2 cellular contexts compared by ENCODE assay signal in the genomic region with DNA sequence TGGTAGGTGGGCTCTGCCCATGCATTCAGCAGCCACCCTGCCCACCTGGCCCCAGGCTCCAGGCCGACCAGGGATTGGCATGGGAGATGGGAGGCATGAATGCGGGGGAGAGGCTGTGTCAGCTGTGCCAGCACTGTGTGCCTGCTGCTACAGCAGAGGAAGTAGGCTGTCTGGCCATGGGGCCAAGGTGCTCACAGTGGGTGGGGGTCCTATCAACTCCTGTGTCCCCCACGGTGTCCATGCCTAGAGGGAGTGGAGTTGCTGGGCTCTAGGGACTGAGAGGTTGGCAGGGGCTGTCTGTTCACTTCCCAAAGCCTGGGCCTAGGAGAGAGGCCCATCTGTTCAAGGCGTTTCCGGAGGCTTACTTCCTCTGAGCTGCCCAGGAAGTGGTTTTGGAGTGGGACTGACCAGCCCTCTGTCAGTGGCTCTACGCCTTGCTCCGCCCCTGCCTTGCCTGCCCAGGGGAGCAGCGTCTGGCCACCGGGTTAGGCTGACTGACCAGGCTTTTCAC.
TF ChIP-seq lines count a peak whose summit lies in the region.

No MANE protein-coding gene starts in this region.

TF ChIP-seq in IMR-90, 13 proteins besides CTCF, POLR2A, EP300 and RAD21:
- TF ChIP-seq RCOR1 (IDR thresholded peaks at IDR 0.05; ENCODE audit: insufficient replicate concordance, low read length) (no peak), CEBPB (IDR thresholded peaks at IDR 0.05; ENCODE audit: low read depth, low read length) (no peak), BHLHE40 (IDR thresholded peaks at IDR 0.05; ENCODE audit: low read depth, low read length) (no peak), NFE2L2 (IDR thresholded peaks at IDR 0.05; ENCODE audit: low read depth, low read length) (no peak), RFX5 (IDR thresholded peaks at IDR 0.05; ENCODE audit: low read depth, low read length) (no peak), MXI1 (IDR thresholded peaks at IDR 0.05; ENCODE audit: borderline replicate concordance, low read depth, low read length) (no peak), MAFK (IDR thresholded peaks at IDR 0.05; ENCODE audit: low read depth, low read length) (no peak), SMC3 (IDR thresholded peaks at IDR 0.05; ENCODE audit: low read depth, low read length) (no peak)
- TF ChIP-seq, protein P1, sequence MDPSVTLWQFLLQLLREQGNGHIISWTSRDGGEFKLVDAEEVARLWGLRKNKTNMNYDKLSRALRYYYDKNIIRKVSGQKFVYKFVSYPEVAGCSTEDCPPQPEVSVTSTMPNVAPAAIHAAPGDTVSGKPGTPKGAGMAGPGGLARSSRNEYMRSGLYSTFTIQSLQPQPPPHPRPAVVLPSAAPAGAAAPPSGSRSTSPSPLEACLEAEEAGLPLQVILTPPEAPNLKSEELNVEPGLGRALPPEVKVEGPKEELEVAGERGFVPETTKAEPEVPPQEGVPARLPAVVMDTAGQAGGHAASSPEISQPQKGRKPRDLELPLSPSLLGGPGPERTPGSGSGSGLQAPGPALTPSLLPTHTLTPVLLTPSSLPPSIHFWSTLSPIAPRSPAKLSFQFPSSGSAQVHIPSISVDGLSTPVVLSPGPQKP (IDR thresholded peaks at IDR 0.05; ENCODE audit: borderline replicate concordance, low read depth, low read length) = no peak
- TF ChIP-seq, protein P2, sequence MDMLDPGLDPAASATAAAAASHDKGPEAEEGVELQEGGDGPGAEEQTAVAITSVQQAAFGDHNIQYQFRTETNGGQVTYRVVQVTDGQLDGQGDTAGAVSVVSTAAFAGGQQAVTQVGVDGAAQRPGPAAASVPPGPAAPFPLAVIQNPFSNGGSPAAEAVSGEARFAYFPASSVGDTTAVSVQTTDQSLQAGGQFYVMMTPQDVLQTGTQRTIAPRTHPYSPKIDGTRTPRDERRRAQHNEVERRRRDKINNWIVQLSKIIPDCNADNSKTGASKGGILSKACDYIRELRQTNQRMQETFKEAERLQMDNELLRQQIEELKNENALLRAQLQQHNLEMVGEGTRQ (IDR thresholded peaks at IDR 0.05; ENCODE audit: low read depth, low read length) = no peak

TF ChIP-seq in K562, 482 proteins besides CTCF, POLR2A, EP300 and RAD21:
- TF ChIP-seq ETV1 (tag; conservative IDR thresholded peaks at IDR 0.05; ENCODE audit: low read depth) (peak; percentile 74), ZNF780A (CRISPR knock-in tag; IDR thresholded peaks at IDR 0.05) (no peak), ZBTB34 (CRISPR knock-in tag; IDR thresholded peaks at IDR 0.05) (no peak), CEBPB (tag; IDR thresholded peaks at IDR 0.05) (no peak), ETV6 (IDR thresholded peaks at IDR 0.05; ENCODE audit: borderline replicate concordance in 1 of 2, low read depth in 2 of 2, low read length in 1 of 2) (peak in 1 of 2 experiments; percentile 74; a peak in 3 of 4 replicates), ETV6 (CRISPR knock-in tag; IDR thresholded peaks at IDR 0.05; ENCODE audit: borderline replicate concordance) (no peak), HDAC8 (tag; IDR thresholded peaks at IDR 0.05) (no peak), CUX1 (CRISPR knock-in tag; IDR thresholded peaks at IDR 0.05) (no peak), NR2C2 (CRISPR knock-in tag; IDR thresholded peaks at IDR 0.05) (no peak), NR2C2 (tag; IDR thresholded peaks at IDR 0.05) (peak; percentile 45; the same call in 1 of the 2 replicates), ZNF347 (CRISPR knock-in tag; IDR thresholded peaks at IDR 0.05; ENCODE audit: low read depth) (no peak), RNF2 (IDR thresholded peaks at IDR 0.05) (0 out of 2 replicates have a peak, but pooled peaks have one; percentile 28), ZNF175 (CRISPR knock-in tag; IDR thresholded peaks at IDR 0.05; ENCODE audit: low read depth) (no peak), RBFOX2 (IDR thresholded peaks at IDR 0.05; ENCODE audit: low read depth, low read length) (peak; percentile 37; the same call in 1 of the 2 replicates), HDAC6 (IDR thresholded peaks at IDR 0.05; ENCODE audit: low read depth, low read length) (no peak), ZNF263 (CRISPR knock-in tag; IDR thresholded peaks at IDR 0.05; ENCODE audit: borderline replicate concordance) (no peak), NRF1 (conservative IDR thresholded peaks at IDR 0.05 in 1 of 2, IDR thresholded peaks at IDR 0.05 in 1 of 2) (peak; percentile 39 to 51; a peak in 2 of 4 replicates), PHF21A (IDR thresholded peaks at IDR 0.05; ENCODE audit: borderline replicate concordance, low read depth) (no peak), BRF1 (IDR thresholded peaks at IDR 0.05; ENCODE audit: borderline replicate concordance, extremely low read depth, insufficient read length) (no peak), DDX20 (tag; IDR thresholded peaks at IDR 0.05; ENCODE audit: low read depth) (no peak), ZNF445 (CRISPR knock-in tag; IDR thresholded peaks at IDR 0.05; ENCODE audit: low read depth) (no peak), TFAP4 (CRISPR knock-in tag; IDR thresholded peaks at IDR 0.05; ENCODE audit: borderline replicate concordance) (peak; percentile 71), ZNF586 (CRISPR knock-in tag; conservative IDR thresholded peaks at IDR 0.05) (no peak), GABPB1 (CRISPR knock-in tag; IDR thresholded peaks at IDR 0.05) (peak; percentile 63), SLC30A9 (CRISPR knock-in tag; IDR thresholded peaks at IDR 0.05) (no peak), GABPA (tag; conservative IDR thresholded peaks at IDR 0.05; ENCODE audit: low read depth) (peak; percentile 84), IRF1 (CRISPR knock-in tag; IDR thresholded peaks at IDR 0.05; ENCODE audit: borderline replicate concordance) (no peak), PHF20 (IDR thresholded peaks at IDR 0.05; ENCODE audit: partially characterized antibody) (peak; percentile 20), POLR2B (IDR thresholded peaks at IDR 0.05; ENCODE audit: low read depth, partially characterized antibody) (no peak), ZC3H8 (IDR thresholded peaks at IDR 0.05) (no peak), POLR2G (IDR thresholded peaks at IDR 0.05; ENCODE audit: low read depth, low read length) (0 out of 2 replicates have a peak, but pooled peaks have one; percentile 16), HDAC3 (IDR thresholded peaks at IDR 0.05; ENCODE audit: borderline replicate concordance, partially characterized antibody) (no peak), TRIM24 (IDR thresholded peaks at IDR 0.05) (no peak), MAZ (CRISPR knock-in tag; conservative IDR thresholded peaks at IDR 0.05 in 1 of 2, IDR thresholded peaks at IDR 0.05 in 1 of 2) (no peak), EHMT2 (IDR thresholded peaks at IDR 0.05) (no peak)
- TF ChIP-seq, protein P3, sequence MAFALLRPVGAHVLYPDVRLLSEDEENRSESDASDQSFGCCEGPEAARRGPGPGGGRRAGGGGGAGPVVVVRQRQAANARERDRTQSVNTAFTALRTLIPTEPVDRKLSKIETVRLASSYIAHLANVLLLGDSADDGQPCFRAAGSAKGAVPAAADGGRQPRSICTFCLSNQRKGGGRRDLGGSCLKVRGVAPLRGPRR (CRISPR knock-in tag; IDR thresholded peaks at IDR 0.05) = no peak
- TF ChIP-seq, protein P4, sequence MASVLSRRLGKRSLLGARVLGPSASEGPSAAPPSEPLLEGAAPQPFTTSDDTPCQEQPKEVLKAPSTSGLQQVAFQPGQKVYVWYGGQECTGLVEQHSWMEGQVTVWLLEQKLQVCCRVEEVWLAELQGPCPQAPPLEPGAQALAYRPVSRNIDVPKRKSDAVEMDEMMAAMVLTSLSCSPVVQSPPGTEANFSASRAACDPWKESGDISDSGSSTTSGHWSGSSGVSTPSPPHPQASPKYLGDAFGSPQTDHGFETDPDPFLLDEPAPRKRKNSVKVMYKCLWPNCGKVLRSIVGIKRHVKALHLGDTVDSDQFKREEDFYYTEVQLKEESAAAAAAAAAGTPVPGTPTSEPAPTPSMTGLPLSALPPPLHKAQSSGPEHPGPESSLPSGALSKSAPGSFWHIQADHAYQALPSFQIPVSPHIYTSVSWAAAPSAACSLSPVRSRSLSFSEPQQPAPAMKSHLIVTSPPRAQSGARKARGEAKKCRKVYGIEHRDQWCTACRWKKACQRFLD (CRISPR knock-in tag; IDR thresholded peaks at IDR 0.05) = no peak
- TF ChIP-seq, protein P5, sequence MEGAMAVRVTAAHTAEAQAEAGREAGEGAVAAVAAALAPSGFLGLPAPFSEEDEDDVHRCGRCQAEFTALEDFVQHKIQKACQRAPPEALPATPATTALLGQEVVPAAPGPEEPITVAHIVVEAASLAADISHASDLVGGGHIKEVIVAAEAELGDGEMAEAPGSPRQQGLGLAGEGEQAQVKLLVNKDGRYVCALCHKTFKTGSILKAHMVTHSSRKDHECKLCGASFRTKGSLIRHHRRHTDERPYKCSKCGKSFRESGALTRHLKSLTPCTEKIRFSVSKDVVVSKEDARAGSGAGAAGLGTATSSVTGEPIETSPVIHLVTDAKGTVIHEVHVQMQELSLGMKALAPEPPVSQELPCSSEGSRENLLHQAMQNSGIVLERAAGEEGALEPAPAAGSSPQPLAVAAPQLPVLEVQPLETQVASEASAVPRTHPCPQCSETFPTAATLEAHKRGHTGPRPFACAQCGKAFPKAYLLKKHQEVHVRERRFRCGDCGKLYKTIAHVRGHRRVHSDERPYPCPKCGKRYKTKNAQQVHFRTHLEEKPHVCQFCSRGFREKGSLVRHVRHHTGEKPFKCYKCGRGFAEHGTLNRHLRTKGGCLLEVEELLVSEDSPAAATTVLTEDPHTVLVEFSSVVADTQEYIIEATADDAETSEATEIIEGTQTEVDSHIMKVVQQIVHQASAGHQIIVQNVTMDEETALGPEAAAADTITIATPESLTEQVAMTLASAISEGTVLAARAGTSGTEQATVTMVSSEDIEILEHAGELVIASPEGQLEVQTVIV (CRISPR knock-in tag; IDR thresholded peaks at IDR 0.05; ENCODE audit: borderline replicate concordance) = no peak
